Comparison of ENCODE assay signal across 17 cellular contexts in genomic region chr2:45919711-45920111, GRCh38.
DNase-seq lines count a peak whose midpoint lies in the region; ATAC-seq and TF ChIP-seq lines count a peak whose summit lies in the region.
"Had no signal": no experiment of that assay in that cellular context is flagged by ENCODE, and none has a peak within 500 bp of the region (broad histone marks: within the 10 kb centered on the region; RNA-seq: fewer than 3 reads in every experiment).

No MANE protein-coding gene starts in this region.

- H3K9me3 ChIP-seq in stomach (no peaks in the 10 kb centered on the region), adrenal gland (replicated peaks in 1 of 3) (no peaks in the 10 kb centered on the region)
- H3K9me3 ChIP-seq: right lobe of liver had no signal

- H3K36me3 ChIP-seq in stomach (no peaks in the 10 kb centered on the region), adrenal gland (replicated peaks in 1 of 2) (no peaks in the 10 kb centered on the region)
- H3K36me3 ChIP-seq: right lobe of liver had no signal

- H3K4me3 Mint-ChIP-seq in MCF 10A (ENCODE audit: unreplicated experiment): no peak overlapping the region
- H3K4me3 Mint-ChIP-seq: activated CD4-positive, alpha-beta T cell treated with anti-CD3 and anti-CD28 coated beads, Interleukin-2, amount 10 ng/mL, durations not matched to agents 24 days and 14 days; activated T-cell treated with anti-CD3 and anti-CD28 coated beads, Interleukin-2, amount 50 U/mL, for 24 hours; CD8-positive, alpha-beta memory T cell; neural crest cell; stimulated activated effector memory CD8-positive, alpha-beta T cell treated with anti-CD3 and anti-CD28 coated beads, Interleukin-12 subunit alpha, Interleukin-12 subunit beta, amount 100 ng/mL, for 72 hours had no signal

- CTCF ChIA-PET in MCF 10A (lab: Yijun Ruan, JAX) (interaction anchor here (1.2 kb wide), 1 partner anchor 277 kb away, joined by 4 read pairs; no protein-coding TSS in a partner anchor), HEK293T (lab: Yijun Ruan, JAX) (no interaction called here)

- POLR2A ChIA-PET in MCF 10A (lab: Yijun Ruan, JAX): no interaction called here
- POLR2A ChIA-PET in HEK293T (lab: Yijun Ruan, JAX): no interaction called here

- H3K27ac Mint-ChIP-seq in MCF 10A (ENCODE audit: low read depth, unreplicated experiment): peak overlapping the region; percentile 87
- H3K27ac Mint-ChIP-seq: activated CD4-positive, alpha-beta T cell treated with anti-CD3 and anti-CD28 coated beads, Interleukin-2, amount 10 ng/mL, durations not matched to agents 24 days and 14 days; activated T-cell treated with anti-CD3 and anti-CD28 coated beads, Interleukin-2, amount 50 U/mL, for 24 hours; CD8-positive, alpha-beta memory T cell; stimulated activated effector memory CD8-positive, alpha-beta T cell treated with anti-CD3 and anti-CD28 coated beads, Interleukin-12 subunit alpha, Interleukin-12 subunit beta, amount 100 ng/mL, for 72 hours had no signal

- H3K27me3 ChIP-seq in stomach (no peaks in the 10 kb centered on the region), adrenal gland (no peaks in the 10 kb centered on the region)
- H3K27me3 ChIP-seq: right lobe of liver had no signal

- H3K27me3 Mint-ChIP-seq in MCF 10A (ENCODE audit: insufficient read depth, unreplicated experiment): no peaks in the 10 kb centered on the region
- H3K27me3 Mint-ChIP-seq: activated CD4-positive, alpha-beta T cell treated with anti-CD3 and anti-CD28 coated beads, Interleukin-2, amount 10 ng/mL, durations not matched to agents 24 days and 14 days; activated T-cell treated with anti-CD3 and anti-CD28 coated beads, Interleukin-2, amount 50 U/mL, for 24 hours; CD8-positive, alpha-beta memory T cell had no signal

- no TSS peak for BruUV-seq in MCF 10A (replicated peaks; lab: Mats Ljungman, UMichigan)

- WGBS in stomach, 5 donors: 66 to 76% (median 73%) methylated on average over 3 of the region's 3 CpGs
- 80 to 88% (median 83%) methylated on average over 3 of the region's 3 CpGs for WGBS in adrenal gland, 4 donors

- TF ChIP-seq POLR2A in stomach (IDR thresholded peaks at IDR 0.05): no peak
- no peak for TF ChIP-seq POLR2A in adrenal gland (IDR thresholded peaks at IDR 0.05)

- DNase-seq in MCF 10A (ENCODE audit: unreplicated experiment): peak; percentile 27
- no peak for DNase-seq in stomach
- no peak for DNase-seq in adrenal gland
- no peak for DNase-seq in NCI-H2196 treated with DMSO at 0.1 percent for 48 hours (lab: John Stamatoyannopoulos, UW; ENCODE audit: unreplicated experiment)
- DNase-seq in HEK293T (ENCODE audit: extremely low spot score): no peak
- DNase-seq in activated gamma-delta T cell (lab: John Stamatoyannopoulos, UW): no peak
- DNase-seq: activated CD4-positive, alpha-beta T cell treated with anti-CD3 and anti-CD28 coated beads, Interleukin-2, amount 10 ng/mL, durations not matched to agents 24 days and 14 days; activated T-cell treated with anti-CD3 and anti-CD28 coated beads, Interleukin-2, amount 50 U/mL, for 24 hours; CD8-positive, alpha-beta memory T cell; Right ventricle myocardium superior; stimulated activated CD4-positive, alpha-beta T cell treated with anti-CD3 and anti-CD28 coated beads, Interleukin-4, amount 100 ng/mL, for 24 hours; T-helper 9 cell had no signal

- peaks cover 5% of the 10 kb centered on the region for H3K36me3 Mint-ChIP-seq in MCF 10A (ENCODE audit: insufficient read depth, unreplicated experiment)
- H3K36me3 Mint-ChIP-seq: stimulated activated effector memory CD8-positive, alpha-beta T cell treated with anti-CD3 and anti-CD28 coated beads, Interleukin-12 subunit alpha, Interleukin-12 subunit beta, amount 100 ng/mL, for 72 hours had no signal

- H3K4me3 ChIP-seq in stomach (no peak overlapping the region), adrenal gland (no peak overlapping the region)
- H3K4me3 ChIP-seq: right lobe of liver had no signal

- intact Hi-C loops in MCF 10A (cut with micrococcal nuclease): no loop called here
- intact Hi-C loops in stomach (cut with DNase I; ENCODE audit: low total_unique reads): no loop called here
- intact Hi-C loops in adrenal gland (cut with DNase I): no loop called here

- peaks cover 34% of the 10 kb centered on the region for H3K4me1 Mint-ChIP-seq in MCF 10A (ENCODE audit: insufficient read depth, unreplicated experiment)

- H3K4me1 ChIP-seq in stomach (peaks cover 13 to 36% (median 19%) of the 10 kb centered on the region in 4 donors), adrenal gland (replicated peaks in 1 of 2) (no peaks in the 10 kb centered on the region)

- no peak for TF ChIP-seq EP300 in stomach (IDR thresholded peaks at IDR 0.05)

- H3K27ac ChIP-seq in stomach (peak overlapping the region in 3 of 5 donors; percentile 8 to 38 (median 36)), adrenal gland (no peak overlapping the region)
- H3K27ac ChIP-seq: right lobe of liver had no signal

- ATAC-seq in GM18868 (IDR thresholded peaks at IDR 0.05; ENCODE audit: unreplicated experiment): peak; percentile 48
- peak; percentile 55 for ATAC-seq in HG02885 (IDR thresholded peaks at IDR 0.05; ENCODE audit: poor library complexity, unreplicated experiment)
- ATAC-seq: stimulated activated effector memory CD8-positive, alpha-beta T cell treated with anti-CD3 and anti-CD28 coated beads, Interleukin-12 subunit alpha, Interleukin-12 subunit beta, amount 100 ng/mL, for 72 hours had no signal

- TF ChIP-seq CTCF in MCF 10A (IDR thresholded peaks at IDR 0.05; ENCODE audit: unreplicated experiment) (no peak), stomach (IDR thresholded peaks at IDR 0.05) (no peak), adrenal gland (IDR thresholded peaks at IDR 0.05) (no peak)

- no peaks in the 10 kb centered on the region for H3K9me3 Mint-ChIP-seq in MCF 10A (ENCODE audit: unreplicated experiment)
- H3K9me3 Mint-ChIP-seq: activated CD4-positive, alpha-beta T cell treated with anti-CD3 and anti-CD28 coated beads, Interleukin-2, amount 10 ng/mL, durations not matched to agents 24 days and 14 days; activated T-cell treated with anti-CD3 and anti-CD28 coated beads, Interleukin-2, amount 50 U/mL, for 24 hours; CD8-positive, alpha-beta memory T cell; neural crest cell; stimulated activated effector memory CD8-positive, alpha-beta T cell treated with anti-CD3 and anti-CD28 coated beads, Interleukin-12 subunit alpha, Interleukin-12 subunit beta, amount 100 ng/mL, for 72 hours had no signal

TF ChIP-seq in HEK293T, 16 proteins besides CTCF, POLR2A, EP300 and RAD21:
- no peak for TF ChIP-seq L3MBTL2 (conservative IDR thresholded peaks at IDR 0.05)
- TF ChIP-seq HDGF (IDR thresholded peaks at IDR 0.05; ENCODE audit: borderline replicate concordance): no peak
- no peak for TF ChIP-seq FOXA1 (IDR thresholded peaks at IDR 0.05)
- TF ChIP-seq FOXK2 (IDR thresholded peaks at IDR 0.05): no peak
- no peak for TF ChIP-seq ARNT (IDR thresholded peaks at IDR 0.05)
- no peak for TF ChIP-seq SUZ12 (IDR thresholded peaks at IDR 0.05)
- TF ChIP-seq NFRKB (IDR thresholded peaks at IDR 0.05): no peak
- TF ChIP-seq LEF1 (IDR thresholded peaks at IDR 0.05; ENCODE audit: borderline replicate concordance): no peak
- no peak for TF ChIP-seq CTBP1 (IDR thresholded peaks at IDR 0.05; ENCODE audit: borderline replicate concordance)
- TF ChIP-seq PKNOX1 (IDR thresholded peaks at IDR 0.05): no peak
- no peak for TF ChIP-seq FOXM1 (IDR thresholded peaks at IDR 0.05; ENCODE audit: borderline replicate concordance)
- TF ChIP-seq ZNF384 (IDR thresholded peaks at IDR 0.05): no peak
- no peak for TF ChIP-seq TARDBP (IDR thresholded peaks at IDR 0.05)
- TF ChIP-seq ELF4 (IDR thresholded peaks at IDR 0.05): no peak
- no peak for TF ChIP-seq BHLHE40 (IDR thresholded peaks at IDR 0.05; ENCODE audit: borderline replicate concordance)

Comparison
In these comparisons a context has a peak if more than half of its experiments do, and no peak if none do; other contexts are left out.
1. H3K27ac ChIP-seq: peak in stomach (3 of 5); none in adrenal gland (0 of 5).